Comparison of ENCODE assay signal across 31 cellular contexts in the genomic region with DNA sequence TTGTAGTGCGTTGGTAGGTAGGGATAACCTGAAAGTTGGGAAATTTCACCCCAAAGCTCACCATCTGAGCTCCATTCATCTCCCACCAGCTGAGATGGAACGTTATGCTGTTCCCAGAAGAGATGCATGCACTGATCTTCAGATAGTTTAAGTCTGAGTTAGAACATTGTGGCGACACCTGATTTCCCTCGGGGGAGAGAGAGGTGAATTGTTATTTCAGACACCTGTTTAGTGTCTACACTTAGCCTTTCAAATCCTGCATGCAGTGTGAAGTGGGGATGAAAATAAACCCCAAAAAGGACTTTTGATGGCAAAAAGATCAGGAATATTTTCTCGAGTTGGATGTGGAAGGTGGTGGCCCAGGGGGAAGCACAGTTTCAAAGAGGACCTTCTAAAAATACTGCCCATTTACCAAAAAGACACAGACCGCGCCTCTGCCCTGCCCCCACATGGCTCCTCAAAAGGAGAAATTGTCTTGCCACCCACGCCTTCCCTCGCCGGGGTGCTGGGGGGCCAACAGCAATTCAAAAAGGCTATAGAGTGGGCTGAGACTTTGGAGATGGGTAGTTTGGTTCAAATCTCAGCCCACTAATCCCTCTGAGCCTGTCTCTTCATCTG. TPM values are rescaled to one million over a fixed set of nuclear protein-coding genes. Genes with fewer than 3 reads are reported as not detected.
DNase-seq lines count a peak whose midpoint lies in the region; ATAC-seq and TF ChIP-seq lines count a peak whose summit lies in the region.
"Had no signal": no experiment of that assay in that cellular context is flagged by ENCODE, and none has a peak within 500 bp of the region (broad histone marks: within the 10 kb centered on the region; RNA-seq: fewer than 3 reads in every experiment).

No MANE protein-coding gene starts in this region.

- H3K27ac Mint-ChIP-seq in natural killer cell treated with Interleukin-12 subunit alpha and Interleukin-12 subunit beta and Interleukin-15 and Interleukin-18, amount 100 ng/mL, for 72 hours: no peak overlapping the region
- H3K27ac Mint-ChIP-seq in natural killer cell: no peak overlapping the region
- H3K27ac Mint-ChIP-seq in IgD-negative memory B cell: peak overlapping the region; percentile 65 to 91 (median 90)
- H3K27ac Mint-ChIP-seq in activated B cell treated with CpG ODN at 0.5 μM for 24 hours: peak overlapping the region; percentile 87
- H3K27ac Mint-ChIP-seq in endothelial cell (ENCODE audit: unreplicated experiment): no peak overlapping the region
- H3K27ac Mint-ChIP-seq: activated T-cell treated with anti-CD3 and anti-CD28 coated beads, Interleukin-2, amount 50 U/mL, for 24 hours; T-helper 2 cell treated with Interferon-gamma antibody and Interleukin-4, amounts not matched to agents 5 μg/mL and 100 μg/mL, for 36 hours had no signal

- POLR2A ChIA-PET in activated B cell treated with CpG ODN at 0.5 μM for 24 hours (lab: Charles Lee): interaction anchor here (0.9 to 7.9 kb wide), 17 partner anchors 9 to 336 kb away, joined by 3 to 318 read pairs (median 6); a partner anchor contains a TSS

- DNase-seq in natural killer cell treated with Interleukin-12 subunit alpha and Interleukin-12 subunit beta and Interleukin-15 and Interleukin-18, amount 100 ng/mL, for 72 hours (ENCODE audit: low spot score): peak; percentile 29
- DNase-seq in natural killer cell: no peak
- DNase-seq in activated B cell treated with CpG ODN at 0.5 μM for 24 hours: no peak
- peak; percentile 73 for DNase-seq in upper lobe of right lung
- DNase-seq in endothelial cell (ENCODE audit: low spot score): no peak
- DNase-seq in T-helper 1 cell: no peak
- no peak for DNase-seq in activated CD8-positive, alpha-beta memory T cell treated with anti-CD3 and anti-CD28 coated beads, Interleukin-2, amount 50 U/mL, for 48 hours
- DNase-seq: ACHN; activated CD4-positive, alpha-beta T cell treated with anti-CD3 and anti-CD28 coated beads for 48 hours; activated T-cell treated with anti-CD3 and anti-CD28 coated beads, Interleukin-2, amount 50 U/mL, for 24 hours; Caco-2; effector CD4-positive, alpha-beta T cell; GDM1; GOT3; kidney; NCI-H1105; NCI-H187 treated with DMSO at 0.1 percent for 48 hours; NCI-H526; ovary; retina; RPMI8226; SK-N-SH; stimulated activated CD4-positive, alpha-beta T cell treated with anti-CD3 and anti-CD28 coated beads, Interleukin-2, amount 100 ng/mL, for 48 hours had no signal

- no peaks in the 10 kb centered on the region for H3K36me3 Mint-ChIP-seq in natural killer cell treated with Interleukin-12 subunit alpha and Interleukin-12 subunit beta and Interleukin-15 and Interleukin-18, amount 100 ng/mL, for 72 hours
- H3K36me3 Mint-ChIP-seq in natural killer cell (no peaks in the 10 kb centered on the region), IgD-negative memory B cell (peaks cover 6% of the 10 kb centered on the region), activated B cell treated with CpG ODN at 0.5 μM for 24 hours (ENCODE audit: low read depth) (peaks cover 85% of the 10 kb centered on the region), endothelial cell (ENCODE audit: low read depth, unreplicated experiment) (no peaks in the 10 kb centered on the region)

- CTCF ChIA-PET in activated B cell treated with CpG ODN at 0.5 μM for 24 hours (lab: Charles Lee): interaction anchor here (0.7 to 7.5 kb wide), 3 partner anchors 11 to 33 kb away, joined by 3 to 76 read pairs (median 3); a partner anchor contains a TSS

- no peaks in the 10 kb centered on the region for H3K9me3 Mint-ChIP-seq in natural killer cell treated with Interleukin-12 subunit alpha and Interleukin-12 subunit beta and Interleukin-15 and Interleukin-18, amount 100 ng/mL, for 72 hours
- H3K9me3 Mint-ChIP-seq in natural killer cell (no peaks in the 10 kb centered on the region), IgD-negative memory B cell (no peaks in the 10 kb centered on the region), activated B cell treated with CpG ODN at 0.5 μM for 24 hours (peaks cover 2% of the 10 kb centered on the region), endothelial cell (ENCODE audit: unreplicated experiment) (no peaks in the 10 kb centered on the region)
- H3K9me3 Mint-ChIP-seq: activated T-cell treated with anti-CD3 and anti-CD28 coated beads, Interleukin-2, amount 50 U/mL, for 24 hours; T-helper 2 cell treated with Interferon-gamma antibody and Interleukin-4, amounts not matched to agents 5 μg/mL and 100 μg/mL, for 36 hours had no signal

- H3K9me3 ChIP-seq in upper lobe of right lung: no peaks in the 10 kb centered on the region
- H3K9me3 ChIP-seq: body of pancreas, Caco-2, ovary, SK-N-SH had no signal

- H3K27me3 Mint-ChIP-seq in natural killer cell treated with Interleukin-12 subunit alpha and Interleukin-12 subunit beta and Interleukin-15 and Interleukin-18, amount 100 ng/mL, for 72 hours: no peaks in the 10 kb centered on the region
- H3K27me3 Mint-ChIP-seq in natural killer cell (ENCODE audit: low read depth in 2 of 2) (no peaks in the 10 kb centered on the region), IgD-negative memory B cell (no peaks in the 10 kb centered on the region), activated B cell treated with CpG ODN at 0.5 μM for 24 hours (no peaks in the 10 kb centered on the region), endothelial cell (ENCODE audit: unreplicated experiment) (no peaks in the 10 kb centered on the region)

- H3K27me3 ChIP-seq in upper lobe of right lung: no peaks in the 10 kb centered on the region
- H3K27me3 ChIP-seq: body of pancreas, ovary had no signal

- no peak overlapping the region for H3K27ac ChIP-seq in upper lobe of right lung
- H3K27ac ChIP-seq: ovary, VCaP had no signal

- no peak overlapping the region for H3K4me3 Mint-ChIP-seq in natural killer cell treated with Interleukin-12 subunit alpha and Interleukin-12 subunit beta and Interleukin-15 and Interleukin-18, amount 100 ng/mL, for 72 hours
- H3K4me3 Mint-ChIP-seq in natural killer cell: no peak overlapping the region
- H3K4me3 Mint-ChIP-seq in IgD-negative memory B cell: peak overlapping the region; percentile 74 to 95 (median 90)
- H3K4me3 Mint-ChIP-seq in activated B cell treated with CpG ODN at 0.5 μM for 24 hours: peak overlapping the region; percentile 82
- no peak overlapping the region for H3K4me3 Mint-ChIP-seq in endothelial cell (ENCODE audit: unreplicated experiment)
- H3K4me3 Mint-ChIP-seq: activated T-cell treated with anti-CD3 and anti-CD28 coated beads, Interleukin-2, amount 50 U/mL, for 24 hours; T-helper 2 cell treated with Interferon-gamma antibody and Interleukin-4, amounts not matched to agents 5 μg/mL and 100 μg/mL, for 36 hours had no signal

- intact Hi-C loops in natural killer cell (cut with micrococcal nuclease): no loop called here
- intact Hi-C loops in activated B cell treated with CpG ODN at 0.5 μM for 24 hours (cut with micrococcal nuclease): no loop called here
- intact Hi-C loops in upper lobe of right lung (cut with DNase I): no loop called here

- TF ChIP-seq CTCF in natural killer cell (IDR thresholded peaks at IDR 0.05) (no peak), activated B cell treated with CpG ODN at 0.5 μM for 24 hours (IDR thresholded peaks at IDR 0.05) (no peak), upper lobe of right lung (IDR thresholded peaks at IDR 0.05) (no peak), endothelial cell (IDR thresholded peaks at IDR 0.05; ENCODE audit: unreplicated experiment) (no peak)

- H3K4me1 ChIP-seq in upper lobe of right lung: peaks cover 39% of the 10 kb centered on the region
- H3K4me1 ChIP-seq: body of pancreas had no signal

- peaks cover 9 to 41% of the 10 kb centered on the region in 2 donors for H3K4me1 Mint-ChIP-seq in natural killer cell treated with Interleukin-12 subunit alpha and Interleukin-12 subunit beta and Interleukin-15 and Interleukin-18, amount 100 ng/mL, for 72 hours (ENCODE audit: low read depth in 2 of 2)
- H3K4me1 Mint-ChIP-seq in natural killer cell: peaks cover 9 to 20% of the 10 kb centered on the region in 2 donors
- H3K4me1 Mint-ChIP-seq in IgD-negative memory B cell: peaks cover 54 to 82% (median 76%) of the 10 kb centered on the region in 3 donors
- peaks cover 99% of the 10 kb centered on the region for H3K4me1 Mint-ChIP-seq in activated B cell treated with CpG ODN at 0.5 μM for 24 hours
- no peaks in the 10 kb centered on the region for H3K4me1 Mint-ChIP-seq in endothelial cell (ENCODE audit: unreplicated experiment)

- H3K36me3 ChIP-seq in upper lobe of right lung: no peaks in the 10 kb centered on the region
- H3K36me3 ChIP-seq: ovary had no signal

- no peak for ATAC-seq in natural killer cell treated with Interleukin-12 subunit alpha and Interleukin-12 subunit beta and Interleukin-15 and Interleukin-18, amount 100 ng/mL, for 72 hours
- ATAC-seq in natural killer cell: no peak
- peak; percentile 6 for ATAC-seq in activated B cell treated with CpG ODN at 0.5 μM for 24 hours (ENCODE audit: low read depth)
- ATAC-seq in upper lobe of right lung: peak; percentile 33
- ATAC-seq: body of pancreas had no signal

- H3K4me3 ChIP-seq in upper lobe of right lung: no peak overlapping the region
- H3K4me3 ChIP-seq: body of pancreas, ovary had no signal

RNA-seq across cellular contexts. Expression of a gene that starts 11.4 kb away (rescaled TPM):
- total RNA-seq in natural killer cell treated with Interleukin-12 subunit alpha and Interleukin-12 subunit beta and Interleukin-15 and Interleukin-18, amount 100 ng/mL, for 72 hours: 100 to 1,000 TPM in 1 of 2 donors, 10 to 100 TPM in 1; 13.3 to 104 TPM
- total RNA-seq in natural killer cell (10 to 100 TPM; 11.5 to 17.7 (median 14.4) TPM), activated B cell treated with CpG ODN at 0.5 μM for 24 hours (332 and 401 TPM in 2 replicates), upper lobe of right lung (78.9 TPM), endothelial cell (ENCODE audit: unreplicated experiment) (0.13 TPM)
- polyA plus RNA-seq in IgD-negative memory B cell: 173 TPM
- total RNA-seq: chondrocyte, epithelial cell of proximal tubule had no signal
- polyA plus RNA-seq: BJ, neural cell had no signal

RNA-seq across cellular contexts. Expression of a gene that starts 53.8 kb away (rescaled TPM):
- 10 to 100 TPM; 20.7 to 36.3 TPM for total RNA-seq in natural killer cell treated with Interleukin-12 subunit alpha and Interleukin-12 subunit beta and Interleukin-15 and Interleukin-18, amount 100 ng/mL, for 72 hours
- total RNA-seq in natural killer cell (10 to 100 TPM in 2 of 3 donors, 1 to 10 TPM in 1; 8.7 to 15.2 (median 14.4) TPM), activated B cell treated with CpG ODN at 0.5 μM for 24 hours (18.0 and 19.8 TPM in 2 replicates), upper lobe of right lung (36.3 TPM), endothelial cell (ENCODE audit: unreplicated experiment) (37.9 TPM)
- 11.4 TPM for polyA plus RNA-seq in IgD-negative memory B cell

RNA-seq across cellular contexts. Expression of a gene that starts 55.9 kb away (rescaled TPM):
- total RNA-seq in natural killer cell treated with Interleukin-12 subunit alpha and Interleukin-12 subunit beta and Interleukin-15 and Interleukin-18, amount 100 ng/mL, for 72 hours: 10 to 100 TPM; 42.5 to 60.2 TPM
- total RNA-seq in natural killer cell (10 to 100 TPM; 35.9 to 50.5 (median 37.4) TPM), activated B cell treated with CpG ODN at 0.5 μM for 24 hours (53.4 and 57.6 TPM in 2 replicates), upper lobe of right lung (36.9 TPM), endothelial cell (ENCODE audit: unreplicated experiment) (58.1 TPM)
- 21.1 TPM for polyA plus RNA-seq in IgD-negative memory B cell

Comparison
In these comparisons a context has a peak if more than half of its experiments do, and no peak if none do; other contexts are left out.
1. DNase-seq: peak in natural killer cell treated with Interleukin-12 subunit alpha and Interleukin-12 subunit beta and Interleukin-15 and Interleukin-18, amount 100 ng/mL, for 72 hours (single experiment) and upper lobe of right lung (single experiment); none in natural killer cell (single experiment), activated B cell treated with CpG ODN at 0.5 μM for 24 hours (single experiment), endothelial cell (single experiment), T-helper 1 cell (0 of 5) and activated CD8-positive, alpha-beta memory T cell treated with anti-CD3 and anti-CD28 coated beads, Interleukin-2, amount 50 U/mL, for 48 hours (single experiment).
2. ATAC-seq: peak in activated B cell treated with CpG ODN at 0.5 μM for 24 hours (single experiment) and upper lobe of right lung (single experiment); none in natural killer cell treated with Interleukin-12 subunit alpha and Interleukin-12 subunit beta and Interleukin-15 and Interleukin-18, amount 100 ng/mL, for 72 hours (0 of 2) and natural killer cell (0 of 3).
3. H3K27ac Mint-ChIP-seq: peak in IgD-negative memory B cell (3 of 3) and activated B cell treated with CpG ODN at 0.5 μM for 24 hours (single experiment); none in natural killer cell treated with Interleukin-12 subunit alpha and Interleukin-12 subunit beta and Interleukin-15 and Interleukin-18, amount 100 ng/mL, for 72 hours (0 of 2), natural killer cell (0 of 2) and endothelial cell (single experiment).
4. H3K4me3 Mint-ChIP-seq: peak in IgD-negative memory B cell (4 of 4) and activated B cell treated with CpG ODN at 0.5 μM for 24 hours (single experiment); none in natural killer cell treated with Interleukin-12 subunit alpha and Interleukin-12 subunit beta and Interleukin-15 and Interleukin-18, amount 100 ng/mL, for 72 hours (single experiment), natural killer cell (single experiment) and endothelial cell (single experiment).
5. RNA of a gene that starts 11.4 kb away (total RNA-seq): 332 to 401 TPM in activated B cell treated with CpG ODN at 0.5 μM for 24 hours, 13.3 to 104 TPM in natural killer cell treated with Interleukin-12 subunit alpha and Interleukin-12 subunit beta and Interleukin-15 and Interleukin-18, amount 100 ng/mL, for 72 hours, 78.9 TPM in upper lobe of right lung (single experiment) and 11.5 to 17.7 TPM in natural killer cell; 0.13 TPM in endothelial cell (single experiment); every median in the first group is over 10 times any median in the second.